6 cellular contexts compared by ENCODE assay signal in the genomic region with DNA sequence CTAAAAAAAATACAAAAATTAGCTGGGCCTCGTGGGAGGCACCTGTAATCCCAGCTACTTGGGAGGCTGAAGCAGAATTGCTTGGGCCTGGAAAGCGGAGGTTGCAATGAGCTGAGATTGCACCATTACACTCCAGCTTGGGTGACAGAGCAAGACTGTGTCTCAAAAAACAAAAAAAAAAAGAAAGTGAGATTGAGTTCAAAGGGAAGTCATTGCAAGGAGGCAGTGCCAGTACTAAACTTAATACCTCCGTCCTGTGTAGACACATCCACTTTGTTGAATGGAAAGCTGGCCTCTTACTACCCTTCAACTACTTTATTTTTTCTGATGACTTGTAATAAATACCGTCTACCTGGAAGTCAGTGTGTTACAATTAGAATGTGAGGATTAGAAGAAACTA.
"Had no signal": no experiment of that assay in that cellular context is flagged by ENCODE, and none has a peak within 500 bp of the region (broad histone marks: within the 10 kb centered on the region; RNA-seq: fewer than 3 reads in every experiment).

No MANE protein-coding gene starts in this region.

- ATAC-seq: HepG2, K562 had no signal

- H3K4me3 ChIP-seq: K562 had no signal

- H3K27me3 Mint-ChIP-seq: IgD-negative memory B cell had no signal

- H3K4me3 Mint-ChIP-seq: IgD-negative memory B cell had no signal

- H3K27ac ChIP-seq: HL-60 had no signal

- H3K27ac Mint-ChIP-seq: IgD-negative memory B cell had no signal

- DNase-seq: IMR-90, KBM-7 had no signal

- H3K9me3 Mint-ChIP-seq: IgD-negative memory B cell had no signal
